In genomic region chr3:49674491-49674983, GRCh38 we compare ENCODE assay signal across 8 cellular contexts. TPM values are rescaled to one million over a fixed set of nuclear protein-coding genes. Genes with fewer than 3 reads are reported as not detected.
A peak's percentile ranks its signal among the peaks of the same experiment; 100 is the strongest.
DNase-seq lines count a peak whose midpoint lies in the region; ATAC-seq and TF ChIP-seq lines count a peak whose summit lies in the region.

No MANE protein-coding gene starts in this region.

- peak overlapping the region; percentile 92 to 95 (median 94) for H3K4me3 Mint-ChIP-seq in CD4-positive, CD25-positive, alpha-beta regulatory T cell

- H3K4me1 ChIP-seq in CD4-positive, CD25-positive, alpha-beta regulatory T cell (ENCODE audit: control insufficient read depth, insufficient read depth, low read length, poor library complexity, severe bottlenecking) = peaks cover 32% of the 10 kb centered on the region
- H3K4me1 ChIP-seq in NT2/D1 (ENCODE audit: insufficient read depth, insufficient read length) (peaks cover 11% of the 10 kb centered on the region), muscle layer of duodenum (ENCODE audit: control insufficient read depth in 1 of 2, insufficient read depth in 2 of 2, low read length in 2 of 2) (peaks cover 5 to 14% of the 10 kb centered on the region in 2 donors), uterus (peaks cover 0 to 8% of the 10 kb centered on the region in 2 donors)

- peak overlapping the region; percentile 99 for H3K9ac ChIP-seq in NT2/D1 (ENCODE audit: insufficient read length, low read depth)

- H3K27ac ChIP-seq in CD4-positive, CD25-positive, alpha-beta regulatory T cell (ENCODE audit: insufficient read depth, low read length, poor library complexity, severe bottlenecking) = peak overlapping the region; percentile 96
- H3K27ac ChIP-seq in muscle layer of duodenum (ENCODE audit: low read length) (no peak overlapping the region), uterus (peak overlapping the region; percentile 67 to 93)

- H3K27me3 ChIP-seq in CD4-positive, CD25-positive, alpha-beta regulatory T cell (ENCODE audit: control insufficient read depth, insufficient read depth, low read length) = no peaks in the 10 kb centered on the region
- H3K27me3 ChIP-seq in NT2/D1 (ENCODE audit: insufficient read depth, insufficient read length) = no peaks in the 10 kb centered on the region
- H3K27me3 ChIP-seq in muscle layer of duodenum (ENCODE audit: low read depth, low read length) = no peaks in the 10 kb centered on the region
- H3K27me3 ChIP-seq in uterus = no peaks in the 10 kb centered on the region

- TF ChIP-seq POLR2A in uterus (IDR thresholded peaks at IDR 0.05) = no peak

- H3K9me3 Mint-ChIP-seq in CD4-positive, CD25-positive, alpha-beta regulatory T cell = no peaks in the 10 kb centered on the region

- peaks cover 8 to 49% (median 25%) of the 10 kb centered on the region in 4 donors for H3K4me1 Mint-ChIP-seq in CD4-positive, CD25-positive, alpha-beta regulatory T cell

- H3K27me3 Mint-ChIP-seq in CD4-positive, CD25-positive, alpha-beta regulatory T cell = no peaks in the 10 kb centered on the region

- peak overlapping the region; percentile 26 to 98 (median 97) for H3K27ac Mint-ChIP-seq in CD4-positive, CD25-positive, alpha-beta regulatory T cell

- peaks cover 7% of the 10 kb centered on the region for H3K36me3 Mint-ChIP-seq in CD4-positive, CD25-positive, alpha-beta regulatory T cell

- peak in 1 of 2 donors; percentile 1 for ATAC-seq in CD4-positive, CD25-positive, alpha-beta regulatory T cell (ENCODE audit: low read depth in 2 of 2)
- ATAC-seq in GM21825 (IDR thresholded peaks at IDR 0.05; ENCODE audit: unreplicated experiment) = peak; percentile 14
- no peak for ATAC-seq in GM19397 (IDR thresholded peaks at IDR 0.05; ENCODE audit: unreplicated experiment)

- no peaks in the 10 kb centered on the region for H3K9me3 ChIP-seq in CD4-positive, CD25-positive, alpha-beta regulatory T cell (ENCODE audit: control insufficient read depth in 2 of 2, low read length in 2 of 2)
- H3K9me3 ChIP-seq in NT2/D1 (ENCODE audit: insufficient read depth, low read length) (no peaks in the 10 kb centered on the region), muscle layer of duodenum (ENCODE audit: control insufficient read depth in 1 of 2, low read length in 2 of 2) (no peaks in the 10 kb centered on the region), uterus (no peaks in the 10 kb centered on the region)

- no peak for TF ChIP-seq CTCF in choroid plexus epithelial cell (conservative IDR thresholded peaks at IDR 0.05; ENCODE audit: low read depth, low read length)
- peak in 1 of 4 experiments; percentile 3 for TF ChIP-seq CTCF in uterus (IDR thresholded peaks at IDR 0.05)

- DNase-seq in CD4-positive, CD25-positive, alpha-beta regulatory T cell = no peak
- DNase-seq in NT2/D1 (ENCODE audit: low read depth, low spot score) (no peak), choroid plexus epithelial cell (ENCODE audit: low read depth) (no peak), uterus (peak in 1 of 2 donors; percentile 40)
- DNase-seq in activated effector memory CD4-positive, alpha-beta T cell treated with anti-CD3 and anti-CD28 coated beads, Interleukin-2, amount 50 U/mL, for 16 hours = no peak

- H3K4me3 ChIP-seq in CD4-positive, CD25-positive, alpha-beta regulatory T cell (ENCODE audit: low read depth, low read length) = peak overlapping the region; percentile 62
- H3K4me3 ChIP-seq in NT2/D1 (ENCODE audit: insufficient read length, low read depth) = peak overlapping the region; percentile 95
- peak overlapping the region; percentile 91 for H3K4me3 ChIP-seq in choroid plexus epithelial cell (ENCODE audit: low read depth, low read length)
- H3K4me3 ChIP-seq in muscle layer of duodenum (ENCODE audit: low read depth in 1 of 2, low read length in 2 of 2) = peak overlapping the region; percentile 70 to 87
- H3K4me3 ChIP-seq in uterus = peak overlapping the region; percentile 65 to 68

- peaks cover 35% of the 10 kb centered on the region for H3K36me3 ChIP-seq in CD4-positive, CD25-positive, alpha-beta regulatory T cell (ENCODE audit: control insufficient read depth, insufficient read depth, low read length)
- H3K36me3 ChIP-seq in NT2/D1 (ENCODE audit: insufficient read depth, insufficient read length, low read length) = peaks cover 52% of the 10 kb centered on the region
- peaks cover 25 to 41% of the 10 kb centered on the region in 2 donors for H3K36me3 ChIP-seq in muscle layer of duodenum (ENCODE audit: control insufficient read depth in 1 of 2, insufficient read depth in 2 of 2, low read length in 2 of 2)
- no peaks in the 10 kb centered on the region for H3K36me3 ChIP-seq in uterus

- intact Hi-C loops in uterus (cut with DNase I; ENCODE audit: low total_unique reads) = no loop called here

RNA-seq across cellular contexts. Expression of gene APEH, which starts 0.4 kb away (rescaled TPM):
- 87.7 TPM for total RNA-seq in CD4-positive, CD25-positive, alpha-beta regulatory T cell
- 100 to 1,000 TPM; 126 to 138 (median 135) TPM for polyA plus RNA-seq in CD4-positive, CD25-positive, alpha-beta regulatory T cell
- total RNA-seq in uterus = 10 to 100 TPM; 35.3 to 78.7 (median 61.4) TPM

RNA-seq across cellular contexts. Expression of gene MST1, which starts 14.7 kb away (rescaled TPM):
- total RNA-seq in CD4-positive, CD25-positive, alpha-beta regulatory T cell = 4.1 TPM
- 1 to 10 TPM in 2 of 4 donors, under 1 TPM in 2; 0.76 to 1.6 (median 0.97) TPM for polyA plus RNA-seq in CD4-positive, CD25-positive, alpha-beta regulatory T cell
- 10 to 100 TPM in 2 of 4 donors, 1 to 10 TPM in 1, not detected in 1; 5.1 to 11.5 (median 10.4) TPM for total RNA-seq in uterus

RNA-seq across cellular contexts. Expression of gene RNF123, which starts 14.8 kb away (rescaled TPM):
- total RNA-seq in CD4-positive, CD25-positive, alpha-beta regulatory T cell = 47.1 TPM
- 10 to 100 TPM in 3 of 4 donors, 1 to 10 TPM in 1; 9.8 to 16.6 (median 12.6) TPM for polyA plus RNA-seq in CD4-positive, CD25-positive, alpha-beta regulatory T cell
- 10 to 100 TPM; 10.9 to 47.3 (median 25.3) TPM for total RNA-seq in uterus

RNA-seq across cellular contexts. Expression of gene AMIGO3, which starts 44.9 kb away (rescaled TPM):
- total RNA-seq in CD4-positive, CD25-positive, alpha-beta regulatory T cell = not detected
- polyA plus RNA-seq in CD4-positive, CD25-positive, alpha-beta regulatory T cell = 1 to 10 TPM in 3 of 4 donors, under 1 TPM in 1; 0.53 to 1.5 (median 1.1) TPM
- total RNA-seq in uterus = not detected

RNA-seq across cellular contexts. Expression of gene GMPPB, which starts 49.2 kb away (rescaled TPM):
- total RNA-seq in CD4-positive, CD25-positive, alpha-beta regulatory T cell = 32.1 TPM
- 10 to 100 TPM; 14.7 to 29.7 (median 16.9) TPM for polyA plus RNA-seq in CD4-positive, CD25-positive, alpha-beta regulatory T cell
- 10 to 100 TPM in 3 of 4 donors, 1 to 10 TPM in 1; 7.7 to 44.8 (median 27.1) TPM for total RNA-seq in uterus
